10 cellular contexts compared by ENCODE assay signal in the genomic region with DNA sequence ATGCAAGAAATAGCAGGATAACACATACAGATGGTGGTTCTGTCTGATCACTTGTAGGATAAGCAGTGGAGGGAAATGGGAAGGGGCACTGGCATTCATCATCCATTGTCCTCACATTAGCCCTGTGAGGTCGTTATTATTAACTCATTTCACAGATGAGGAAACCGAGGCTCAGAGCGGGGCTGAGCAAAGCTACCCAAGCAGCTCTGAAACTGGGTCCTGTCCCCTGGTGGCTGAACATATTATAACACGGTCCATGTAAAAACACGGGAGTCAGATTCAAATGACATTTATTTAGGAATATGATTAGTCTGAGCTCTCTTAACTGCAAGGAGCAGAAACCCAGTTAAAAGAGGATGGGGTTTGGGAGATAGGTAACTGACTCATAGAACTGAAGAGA. TPM values are rescaled to one million over a fixed set of nuclear protein-coding genes. Genes with fewer than 3 reads are reported as not detected.
DNase-seq lines count a peak whose midpoint lies in the region; ATAC-seq, FAIRE-seq and TF ChIP-seq lines count a peak whose summit lies in the region.
"Had no signal": no experiment of that assay in that cellular context is flagged by ENCODE, and none has a peak within 500 bp of the region (broad histone marks: within the 10 kb centered on the region; RNA-seq: fewer than 3 reads in every experiment).

No MANE protein-coding gene starts in this region.

- in situ Hi-C loops in HepG2 (cut with HindIII; ENCODE audit: extremely low pct_ligation_motif_present, low pct_unique_long_range_greater_than_20kb) = no loop called here

- H3K4me3 ChIP-seq in BE2C (ENCODE audit: low read depth, low read length) (no peak overlapping the region), RWPE2 (ENCODE audit: severe bottlenecking) (no peak overlapping the region), HepG2 (replicated peaks in 1 of 3; ENCODE audit: insufficient read depth in 1 of 3, low read depth in 2 of 3, low read length in 3 of 3) (no peak overlapping the region), vagina (no peak overlapping the region), left lung (no peak overlapping the region)

- no peak overlapping the region for H3K4me2 ChIP-seq in HepG2 (ENCODE audit: low read depth, low read length)

- no peaks in the 10 kb centered on the region for H3K79me2 ChIP-seq in HepG2 (ENCODE audit: insufficient read depth, low read length)

- no TSS peak for BruUV-seq in HepG2 (replicated peaks; lab: Mats Ljungman, UMichigan)

- H3K27me3 ChIP-seq in BE2C (peaks cover 30% of the 10 kb centered on the region), RWPE2 (ENCODE audit: insufficient read depth, poor library complexity, severe bottlenecking) (peaks cover 28% of the 10 kb centered on the region), HepG2 (ENCODE audit: control insufficient read depth in 1 of 2, insufficient read depth in 2 of 2, low read length in 2 of 2) (0 out of 5 replicates have a peak, but pooled peaks cover 0 to 9% of the 10 kb centered on the region in 2 experiments), vagina (no peaks in the 10 kb centered on the region), left lung (no peaks in the 10 kb centered on the region)

- 13% methylated on average over 5 of the region's 5 CpGs for WGBS in HepG2 (ENCODE audit: low lambda C conversion rate)

- H3K9me3 ChIP-seq in BE2C (no peaks in the 10 kb centered on the region), RWPE2 (ENCODE audit: severe bottlenecking) (no peaks in the 10 kb centered on the region), HepG2 (ENCODE audit: low read length) (no peaks in the 10 kb centered on the region), vagina (no peaks in the 10 kb centered on the region), left lung (peaks cover 0 to 3% of the 10 kb centered on the region in 2 donors)

- TF ChIP-seq RAD21 in HepG2 (CRISPR knock-in tag; IDR thresholded peaks at IDR 0.05) = no peak

- FAIRE-seq in HepG2 (lab: Jason Lieb, UNC) = no peak

- no peak for DNase-seq in BE2C
- peak; percentile 23 for DNase-seq in RWPE2 (ENCODE audit: low spot score)
- no peak for DNase-seq in HepG2 (ENCODE audit: low spot score)
- no peak for DNase-seq in foreskin melanocyte
- DNase-seq in vagina (ENCODE audit: extremely low spot score in 2 of 2) = no peak
- no peak for DNase-seq in DMS79 (lab: John Stamatoyannopoulos, UW)
- no peak for DNase-seq in left lung
- DNase-seq: amygdala; NK-92 treated with Interleukin-12 subunit alpha and Interleukin-12 subunit beta, amount 100 ng/mL, for 24 hours had no signal

- TF ChIP-seq EP300 in HepG2 (IDR thresholded peaks at IDR 0.05; ENCODE audit: low read depth in 2 of 2, low read length in 2 of 2) (no peak), HepG2 (CRISPR knock-in tag; IDR thresholded peaks at IDR 0.05; ENCODE audit: borderline replicate concordance) (no peak)

- TF ChIP-seq CTCF in BE2C (IDR thresholded peaks at IDR 0.05; ENCODE audit: low read depth, low read length) = peak; percentile 57
- peak; percentile 62 for TF ChIP-seq CTCF in GM12872 (IDR thresholded peaks at IDR 0.05; ENCODE audit: insufficient read depth, low read depth, low read length)
- peak; percentile 56 for TF ChIP-seq CTCF in RWPE2 (IDR thresholded peaks at IDR 0.05; ENCODE audit: poor library complexity, severe bottlenecking)
- peak; percentile 44 for TF ChIP-seq CTCF in HepG2 (CRISPR knock-in tag; IDR thresholded peaks at IDR 0.05)
- TF ChIP-seq CTCF in vagina (IDR thresholded peaks at IDR 0.05) = peak in 1 of 3 experiments; percentile 9
- peak in 1 of 2 donors; percentile 14 for TF ChIP-seq CTCF in left lung (IDR thresholded peaks at IDR 0.05)

- no peak overlapping the region for H2AFZ ChIP-seq in HepG2 (ENCODE audit: low read length)

- H3K9ac ChIP-seq in HepG2 (ENCODE audit: insufficient read depth, low read depth, low read length) = no peak overlapping the region

- no peaks in the 10 kb centered on the region for H4K20me1 ChIP-seq in HepG2 (ENCODE audit: insufficient read depth, low read length)

- no peak for ATAC-seq in RWPE2 (ENCODE audit: low read depth)
- ATAC-seq in HepG2 = peak; percentile 34; the same call in 1 of the 3 replicates
- ATAC-seq in left lung = no peak

- no peak overlapping the region for H3K27ac ChIP-seq in RWPE2 (ENCODE audit: poor library complexity, severe bottlenecking)
- H3K27ac ChIP-seq in HepG2 (ENCODE audit: extremely low read length, insufficient read depth, low read length) = no peak overlapping the region
- H3K27ac ChIP-seq in vagina = no peak overlapping the region
- H3K27ac ChIP-seq in left lung = no peak overlapping the region

- TF ChIP-seq POLR2A in HepG2 (IDR thresholded peaks at IDR 0.05; ENCODE audit: insufficient read depth in 1 of 2, low read depth in 2 of 2, low read length in 2 of 2) (no peak), vagina (IDR thresholded peaks at IDR 0.05) (no peak)

- POLR2A ChIA-PET in HepG2 (lab: Yijun Ruan, JAX) = no interaction called here

- no peaks in the 10 kb centered on the region for H3K36me3 ChIP-seq in BE2C
- no peaks in the 10 kb centered on the region for H3K36me3 ChIP-seq in RWPE2 (ENCODE audit: low read depth)
- H3K36me3 ChIP-seq in HepG2 (replicated peaks in 1 of 2; ENCODE audit: control insufficient read depth in 1 of 2, insufficient read depth in 2 of 2, low read length in 2 of 2) = no peaks in the 10 kb centered on the region
- H3K36me3 ChIP-seq in vagina = no peaks in the 10 kb centered on the region
- peaks cover 0 to 32% of the 10 kb centered on the region in 2 donors for H3K36me3 ChIP-seq in left lung

- CTCF ChIA-PET in HepG2 (lab: Yijun Ruan, JAX; ENCODE audit: low intra/inter-chr PET ratio, low total read pairs) = interaction anchor here (2.3 kb wide), 1 partner anchor 750 kb away, joined by 7 read pairs; no protein-coding TSS in a partner anchor

- H3K4me1 ChIP-seq in BE2C (no peaks in the 10 kb centered on the region), RWPE2 (ENCODE audit: insufficient read depth, poor library complexity, severe bottlenecking) (no peaks in the 10 kb centered on the region), HepG2 (ENCODE audit: insufficient read depth, low read length) (peaks cover 11% of the 10 kb centered on the region), vagina (no peaks in the 10 kb centered on the region), left lung (peaks cover 0 to 10% of the 10 kb centered on the region in 2 donors)

- intact Hi-C loops in HepG2 (cut with micrococcal nuclease; ENCODE audit: unreplicated experiment) = no loop called here
- intact Hi-C loops in vagina (cut with DNase I) = no loop called here
- intact Hi-C loops in left lung (cut with DNase I) = no loop called here

TF ChIP-seq in HepG2, 621 proteins besides CTCF, POLR2A, EP300 and RAD21:
- TF ChIP-seq SMC3 (IDR thresholded peaks at IDR 0.05; ENCODE audit: low read length) (peak; percentile 46; the same call in 1 of the 2 replicates), STAG1 (CRISPR knock-in tag; IDR thresholded peaks at IDR 0.05) (0 out of 2 replicates have a peak, but pooled peaks have one; percentile 19), ZBTB39 (CRISPR knock-in tag; IDR thresholded peaks at IDR 0.05) (no peak), ZNF629 (CRISPR knock-in tag; conservative IDR thresholded peaks at IDR 0.05) (peak; percentile 61)

RNA-seq across cellular contexts. Expression of gene HRH2, which starts 43.1 kb away (rescaled TPM):
- 0.14 TPM for polyA plus RNA-seq in BE2C (2012; ENCODE audit: insufficient read depth, insufficient read length, low read depth)
- not detected in 2 replicates for total RNA-seq in HepG2 (2016; rRNA removed; fragmentation: Illumina TruSeq; extraction: Trizol)
- total RNA-seq in HepG2 (2016; cell fraction: cytosol; rRNA removed; fragmentation: Illumina TruSeq; extraction: Trizol; ENCODE audit: low read depth) = not detected in 2 replicates
- total RNA-seq in HepG2 (2016; cell fraction: insoluble cytoplasmic fraction; rRNA removed; fragmentation: Illumina TruSeq; extraction: Trizol) = not detected in 2 replicates
- not detected in 2 replicates for total RNA-seq in HepG2 (2016; cell fraction: membrane; rRNA removed; fragmentation: Illumina TruSeq; extraction: Trizol)
- not detected in 2 replicates for total RNA-seq in HepG2 (2016; cell fraction: nucleus; rRNA removed; fragmentation: Illumina TruSeq; extraction: Trizol)
- polyA plus RNA-seq in HepG2 (2011; rRNA removed) = not detected in 2 replicates
- not detected in 2 replicates for polyA plus RNA-seq in HepG2 (2011; cell fraction: cytosol; rRNA removed)
- not detected in 2 replicates for polyA plus RNA-seq in HepG2 (2011; cell fraction: nucleus; rRNA removed)
- polyA plus RNA-seq in HepG2 (2012) = not detected in 2 replicates
- not detected in 2 replicates for polyA plus RNA-seq in HepG2 (2016; cell fraction: cytosol; fragmentation: Illumina TruSeq; extraction: Trizol; ENCODE audit: low read depth)
- polyA plus RNA-seq in HepG2 (2016; cell fraction: insoluble cytoplasmic fraction; fragmentation: Illumina TruSeq; extraction: Trizol; ENCODE audit: low read depth) = not detected in 2 replicates
- not detected in 2 replicates for polyA plus RNA-seq in HepG2 (2016; cell fraction: membrane; fragmentation: Illumina TruSeq; extraction: Trizol; ENCODE audit: low read depth)
- polyA plus RNA-seq in HepG2 (2016; cell fraction: nucleus; fragmentation: Illumina TruSeq; extraction: Trizol; ENCODE audit: insufficient read depth, low read depth) = not detected in 2 replicates
- 0.04 TPM in 1 of 2 replicates, not detected in the other for polyA minus RNA-seq in HepG2 (2011; rRNA and poly(A)+ RNA removed; ENCODE audit: low replicate concordance)
- polyA minus RNA-seq in HepG2 (2011; cell fraction: cytosol; rRNA and poly(A)+ RNA removed) = not detected in 2 replicates
- polyA minus RNA-seq in HepG2 (2011; cell fraction: nucleus; rRNA and poly(A)+ RNA removed) = not detected in 2 replicates
- total RNA-seq in vagina = 0.98 TPM
- 10 to 100 TPM in 1 of 2 donors, 1 to 10 TPM in 1; 4.1 to 22.0 TPM for total RNA-seq in left lung
